ENCODE assay signal across 18 cellular contexts in the genomic region with DNA sequence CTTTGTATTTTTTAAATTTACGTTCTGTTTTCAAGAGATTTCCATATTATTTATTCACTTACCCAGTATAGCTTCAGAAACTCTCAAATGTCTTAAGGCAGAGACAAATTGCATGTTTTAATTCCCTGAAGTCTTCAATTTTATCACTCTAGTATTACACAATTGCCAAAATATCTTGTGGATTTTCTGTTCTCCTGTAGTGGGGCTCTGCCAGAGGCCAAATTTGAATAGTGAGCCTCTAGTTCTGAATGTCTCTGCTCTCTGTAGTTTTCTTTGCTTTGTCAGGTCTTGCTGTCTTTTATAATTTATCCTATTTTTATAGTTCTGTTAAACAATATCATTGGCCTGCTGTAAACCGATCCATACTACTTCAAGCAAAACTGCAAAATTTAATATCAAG.
"Had no signal": no experiment of that assay in that cellular context is flagged by ENCODE, and none has a peak within 500 bp of the region (broad histone marks: within the 10 kb centered on the region; RNA-seq: fewer than 3 reads in every experiment).

No MANE protein-coding gene starts in this region.

- H3K4me3 ChIP-seq: body of pancreas, neural progenitor cell, psoas muscle, thyroid gland, vagina had no signal

- H3K9me3 ChIP-seq: body of pancreas, psoas muscle, thyroid gland, vagina had no signal

- H3K36me3 Mint-ChIP-seq: activated naive CD4-positive, alpha-beta T cell treated with anti-CD3 and anti-CD28 coated beads, Interleukin-2, amount 50 U/mL, for 72 hours; neural progenitor cell had no signal

- H2AFZ ChIP-seq: neural progenitor cell had no signal

- H3K4me1 ChIP-seq: body of pancreas, neural progenitor cell, psoas muscle, thyroid gland, vagina had no signal

- H3K27ac Mint-ChIP-seq: activated CD4-positive, alpha-beta T cell treated with anti-CD3 and anti-CD28 coated beads, Interleukin-2, amount 10 ng/mL, durations not matched to agents 24 days and 14 days; activated naive CD4-positive, alpha-beta T cell treated with anti-CD3 and anti-CD28 coated beads, Interleukin-2, amount 50 U/mL, for 72 hours; activated T-cell treated with anti-CD3 and anti-CD28 coated beads, Interleukin-2, amount 50 U/mL, for 72 hours; neural progenitor cell; T-helper 2 cell treated with Interferon-gamma antibody and Interleukin-4, amounts not matched to agents 5 μg/mL and 100 μg/mL, for 36 hours had no signal

- H3K9me3 Mint-ChIP-seq: activated CD4-positive, alpha-beta T cell treated with anti-CD3 and anti-CD28 coated beads, Interleukin-2, amount 10 ng/mL, durations not matched to agents 24 days and 14 days; activated naive CD4-positive, alpha-beta T cell treated with anti-CD3 and anti-CD28 coated beads, Interleukin-2, amount 50 U/mL, for 72 hours; activated T-cell treated with anti-CD3 and anti-CD28 coated beads, Interleukin-2, amount 50 U/mL, for 72 hours; neural progenitor cell; T-helper 2 cell treated with Interferon-gamma antibody and Interleukin-4, amounts not matched to agents 5 μg/mL and 100 μg/mL, for 36 hours had no signal

- H3K4me3 Mint-ChIP-seq: activated CD4-positive, alpha-beta T cell treated with anti-CD3 and anti-CD28 coated beads, Interleukin-2, amount 10 ng/mL, durations not matched to agents 24 days and 14 days; activated T-cell treated with anti-CD3 and anti-CD28 coated beads, Interleukin-2, amount 50 U/mL, for 72 hours; neural progenitor cell; T-helper 2 cell treated with Interferon-gamma antibody and Interleukin-4, amounts not matched to agents 5 μg/mL and 100 μg/mL, for 36 hours had no signal

- H3K27me3 Mint-ChIP-seq: activated CD4-positive, alpha-beta T cell treated with anti-CD3 and anti-CD28 coated beads, Interleukin-2, amount 10 ng/mL, durations not matched to agents 24 days and 14 days had no signal

- H3K27me3 ChIP-seq: body of pancreas, neural progenitor cell, thyroid gland, vagina had no signal

- H3K9ac ChIP-seq: neural progenitor cell had no signal

- DNase-seq: activated CD4-positive, alpha-beta T cell treated with anti-CD3 and anti-CD28 coated beads, Interleukin-2, amount 10 ng/mL, durations not matched to agents 24 days and 14 days; activated CD4-positive, CD25-positive, alpha-beta regulatory T cell; activated CD8-positive, alpha-beta memory T cell treated with anti-CD3 and anti-CD28 coated beads, Interleukin-2, amount 50 U/mL, for 48 hours; activated gamma-delta T cell; activated T-cell treated with anti-CD3 and anti-CD28 coated beads, Interleukin-2, amount 50 U/mL, for 72 hours; amniotic stem cell; body of pancreas; effector CD8-positive, alpha-beta T cell; midbrain; psoas muscle; stimulated activated CD4-positive, alpha-beta T cell treated with anti-CD3 and anti-CD28 coated beads, Interleukin-12 subunit alpha, Interleukin-12 subunit beta, amount 100 ng/mL, for 4 hours; stimulated activated CD4-positive, alpha-beta T cell treated with anti-CD3 and anti-CD28 coated beads, Interleukin-2, amount 100 ng/mL, for 24 hours; SW 1271; thyroid gland had no signal

- H3K4me2 ChIP-seq: neural progenitor cell had no signal

- H3K4me1 Mint-ChIP-seq: activated CD4-positive, alpha-beta T cell treated with anti-CD3 and anti-CD28 coated beads, Interleukin-2, amount 10 ng/mL, durations not matched to agents 24 days and 14 days; neural progenitor cell had no signal

- H3K27ac ChIP-seq: body of pancreas, neural progenitor cell, psoas muscle, thyroid gland, vagina had no signal

- H3K36me3 ChIP-seq: neural progenitor cell, thyroid gland, vagina had no signal
